Comparison of ENCODE assay signal across 17 cellular contexts in the genomic region with DNA sequence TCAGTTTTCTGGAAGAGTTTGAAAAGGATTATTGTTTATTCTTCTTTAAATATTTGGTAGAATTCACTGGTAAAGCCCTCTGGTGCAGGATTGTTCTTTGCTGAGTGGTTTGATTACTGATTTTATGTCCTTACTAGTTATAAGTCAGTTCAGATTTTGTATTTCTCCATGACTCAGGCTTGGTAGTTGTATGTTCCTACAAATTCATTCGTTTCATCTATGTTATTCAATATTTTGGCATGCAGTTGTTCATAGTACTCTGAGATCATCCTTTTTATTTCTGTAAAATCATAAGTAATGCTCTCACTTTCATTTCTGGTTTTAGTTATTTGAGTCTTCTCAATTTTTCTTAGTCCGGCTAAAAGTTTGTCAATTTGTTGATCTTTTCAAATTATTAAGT. TPM values are rescaled to one million over a fixed set of nuclear protein-coding genes. Genes with fewer than 3 reads are reported as not detected.
"Had no signal": no experiment of that assay in that cellular context is flagged by ENCODE, and none has a peak within 500 bp of the region (broad histone marks: within the 10 kb centered on the region; RNA-seq: fewer than 3 reads in every experiment).

No MANE protein-coding gene starts in this region.

- H3K4me3 ChIP-seq: hepatocyte, left lung, right atrium auricular region, smooth muscle cell, thoracic aorta, upper lobe of right lung had no signal

- H3K4me1 Mint-ChIP-seq: activated naive CD8-positive, alpha-beta T cell treated with anti-CD3 and anti-CD28 coated beads for 36 hours; brain; stimulated activated naive CD8-positive, alpha-beta T cell treated with anti-CD3 and anti-CD28 coated beads, Interleukin-15, amount 100 ng/mL, for 72 hours had no signal

- H3K79me2 ChIP-seq: hepatocyte had no signal

- ATAC-seq: left lung; natural killer cell treated with Interleukin-12 subunit alpha and Interleukin-12 subunit beta and Interleukin-15 and Interleukin-18, amount 100 ng/mL, for 72 hours; stimulated activated naive CD8-positive, alpha-beta T cell treated with anti-CD3 and anti-CD28 coated beads, Interleukin-15, amount 100 ng/mL, for 72 hours; upper lobe of right lung had no signal

- H3K36me3 ChIP-seq: left lung, right atrium auricular region, thoracic aorta, upper lobe of right lung had no signal

- H2AFZ ChIP-seq: hepatocyte had no signal

- DNase-seq: activated CD4-positive, alpha-beta T cell treated with anti-CD3 and anti-CD28 coated beads, Interleukin-2, amount 50 U/mL, for 1 hour; activated CD8-positive, alpha-beta memory T cell treated with anti-CD3 and anti-CD28 coated beads for 24 hours; activated naive CD8-positive, alpha-beta T cell treated with anti-CD3 and anti-CD28 coated beads for 36 hours; cortex of kidney; effector CD8-positive, alpha-beta T cell; kidney; left lung; stimulated activated naive CD8-positive, alpha-beta T cell treated with anti-CD3 and anti-CD28 coated beads, Interleukin-15, amount 100 ng/mL, for 72 hours; upper lobe of right lung had no signal

- H3K27me3 ChIP-seq: hepatocyte, left lung, right atrium auricular region, upper lobe of right lung had no signal

- H3K4me3 Mint-ChIP-seq: activated naive CD8-positive, alpha-beta T cell treated with anti-CD3 and anti-CD28 coated beads for 36 hours; activated T-helper 1 cell treated with anti-CD3 and anti-CD28 coated beads, Interleukin-12 subunit alpha, Interleukin-12 subunit beta, Interleukin-2, Interleukin-4 antibody, amounts not matched to agents 30 ng/mL and 10 ng/mL and 1 ng/mL, durations not matched to agents 14 hours and 24 hours and 36 hours; brain; memory B cell; natural killer cell treated with Interleukin-12 subunit alpha and Interleukin-12 subunit beta and Interleukin-15 and Interleukin-18, amount 100 ng/mL, for 72 hours; stimulated activated naive CD8-positive, alpha-beta T cell treated with anti-CD3 and anti-CD28 coated beads, Interleukin-15, amount 100 ng/mL, for 72 hours had no signal

- H3K4me1 ChIP-seq: left lung, right atrium auricular region, upper lobe of right lung had no signal

- H3K4me2 ChIP-seq: hepatocyte, smooth muscle cell had no signal

- H3K36me3 Mint-ChIP-seq: activated naive CD8-positive, alpha-beta T cell treated with anti-CD3 and anti-CD28 coated beads for 36 hours; brain; natural killer cell treated with Interleukin-12 subunit alpha and Interleukin-12 subunit beta and Interleukin-15 and Interleukin-18, amount 100 ng/mL, for 72 hours had no signal

- H3K27ac Mint-ChIP-seq: activated naive CD8-positive, alpha-beta T cell treated with anti-CD3 and anti-CD28 coated beads for 36 hours; activated T-helper 1 cell treated with anti-CD3 and anti-CD28 coated beads, Interleukin-12 subunit alpha, Interleukin-12 subunit beta, Interleukin-2, Interleukin-4 antibody, amounts not matched to agents 30 ng/mL and 10 ng/mL and 1 ng/mL, durations not matched to agents 14 hours and 24 hours and 36 hours; brain; memory B cell; natural killer cell treated with Interleukin-12 subunit alpha and Interleukin-12 subunit beta and Interleukin-15 and Interleukin-18, amount 100 ng/mL, for 72 hours; stimulated activated naive CD8-positive, alpha-beta T cell treated with anti-CD3 and anti-CD28 coated beads, Interleukin-15, amount 100 ng/mL, for 72 hours had no signal

- H3K27ac ChIP-seq: hepatocyte, left lung, right atrium auricular region, thoracic aorta, upper lobe of right lung had no signal

- H3K9me3 Mint-ChIP-seq: activated T-helper 1 cell treated with anti-CD3 and anti-CD28 coated beads, Interleukin-12 subunit alpha, Interleukin-12 subunit beta, Interleukin-2, Interleukin-4 antibody, amounts not matched to agents 30 ng/mL and 10 ng/mL and 1 ng/mL, durations not matched to agents 14 hours and 24 hours and 36 hours; memory B cell; natural killer cell treated with Interleukin-12 subunit alpha and Interleukin-12 subunit beta and Interleukin-15 and Interleukin-18, amount 100 ng/mL, for 72 hours had no signal

- H3K9me3 ChIP-seq: left lung, right atrium auricular region, thoracic aorta, upper lobe of right lung had no signal

RNA-seq across cellular contexts. Expression of gene CRYM, which starts 58.1 kb away (rescaled TPM):
- total RNA-seq: activated naive CD8-positive, alpha-beta T cell treated with anti-CD3 and anti-CD28 coated beads for 36 hours; activated T-helper 1 cell treated with anti-CD3 and anti-CD28 coated beads, Interleukin-12 subunit alpha, Interleukin-12 subunit beta, Interleukin-2, Interleukin-4 antibody, amounts not matched to agents 30 ng/mL and 10 ng/mL and 1 ng/mL, durations not matched to agents 14 hours and 24 hours and 36 hours; natural killer cell treated with Interleukin-12 subunit alpha and Interleukin-12 subunit beta and Interleukin-15 and Interleukin-18, amount 100 ng/mL, for 72 hours; smooth muscle cell; thoracic aorta had no signal
